In the genomic region with DNA sequence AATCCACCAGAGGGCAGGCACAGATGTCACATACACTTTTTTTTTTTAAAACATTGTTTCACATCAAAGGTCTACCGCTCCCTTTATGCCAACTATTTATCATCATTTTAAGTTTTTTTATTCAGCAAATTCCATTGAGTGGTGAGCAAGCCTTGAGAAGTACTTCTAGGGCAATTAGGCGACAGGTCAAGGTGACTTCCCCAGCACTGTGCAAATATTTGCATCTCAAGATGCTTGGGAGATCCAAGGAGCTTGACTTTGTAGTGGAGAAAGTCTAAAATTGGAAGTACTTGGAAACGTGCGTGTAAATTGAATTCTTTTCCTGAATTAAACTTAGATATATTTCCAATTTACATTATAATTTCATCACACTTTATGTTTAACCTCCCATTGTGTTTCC, we compare ENCODE assay signal across 5 cellular contexts.
"Had no signal": no experiment of that assay in that cellular context is flagged by ENCODE, and none has a peak within 500 bp of the region (broad histone marks: within the 10 kb centered on the region; RNA-seq: fewer than 3 reads in every experiment).

No MANE protein-coding gene starts in this region.

- ATAC-seq: HepG2, K562 had no signal

- H3K4me3 Mint-ChIP-seq: IgD-negative memory B cell had no signal

- DNase-seq: IMR-90 had no signal

- H3K4me3 ChIP-seq: K562 had no signal

- H3K27ac ChIP-seq: HL-60 had no signal

- H3K27ac Mint-ChIP-seq: IgD-negative memory B cell had no signal
